ENCODE assay signal across 16 cellular contexts in genomic region chr11:131880279-131880678, GRCh38.
DNase-seq lines count a peak whose midpoint lies in the region; TF ChIP-seq lines count a peak whose summit lies in the region.
"Had no signal": no experiment of that assay in that cellular context is flagged by ENCODE, and none has a peak within 500 bp of the region (broad histone marks: within the 10 kb centered on the region; RNA-seq: fewer than 3 reads in every experiment).

No MANE protein-coding gene starts in this region.

- TF ChIP-seq CTCF in WERI-Rb-1 (IDR thresholded peaks at IDR 0.05; ENCODE audit: low read depth, low read length) (no peak), GM10248 (IDR thresholded peaks at IDR 0.05; ENCODE audit: control extremely low read depth, extremely low read depth, low read depth, missing control alignments) (no peak)

- H3K27ac ChIP-seq in WERI-Rb-1: no peak overlapping the region
- H3K27ac ChIP-seq: BLaER1, Peyer's patch had no signal

- no peaks in the 10 kb centered on the region for H3K9me3 ChIP-seq in WERI-Rb-1 (ENCODE audit: severe bottlenecking)
- H3K9me3 ChIP-seq: BLaER1, Peyer's patch had no signal

- no peaks in the 10 kb centered on the region for H3K27me3 ChIP-seq in WERI-Rb-1 (ENCODE audit: insufficient read depth, low read depth, severe bottlenecking)
- H3K27me3 ChIP-seq: BLaER1, Peyer's patch had no signal

- DNase-seq in ELF-1 (ENCODE audit: low read depth, low spot score): peak; percentile 46
- peak; percentile 76 for DNase-seq in NCI-H1417 treated with DMSO at 0.1 percent for 48 hours (lab: John Stamatoyannopoulos, UW)
- DNase-seq in WERI-Rb-1: peak; percentile 29
- peak; percentile 26 for DNase-seq in iPS-NIHi7 (ENCODE audit: extremely low spot score)
- DNase-seq in GM10248 (ENCODE audit: extremely low spot score): no peak
- no peak for DNase-seq in middle frontal gyrus (ENCODE audit: extremely low spot score, low spot score)
- DNase-seq in inferior parietal cortex (ENCODE audit: extremely low spot score): no peak
- DNase-seq: CD4-positive, alpha-beta memory T cell; DMS153; NCI-H187 treated with DMSO at 0.1 percent for 48 hours; NCI-H2171; NCI-H510A treated with DMSO at 0.1 percent for 48 hours; NK-92 treated with Interleukin-12 subunit alpha and Interleukin-12 subunit beta, amount 100 ng/mL, for 24 hours; Peyer's patch had no signal

- no peaks in the 10 kb centered on the region for H3K36me3 ChIP-seq in WERI-Rb-1
- H3K36me3 ChIP-seq: BLaER1, Peyer's patch had no signal

- CTCF ChIA-PET in GM10248 (lab: Yijun Ruan, JAX): interaction anchor here (1.3 kb wide), 1 partner anchor 9 kb away, joined by 3 read pairs; no protein-coding TSS in a partner anchor

- H3K4me3 ChIP-seq in WERI-Rb-1 (ENCODE audit: low read depth, low read length): no peak overlapping the region
- H3K4me3 ChIP-seq: BLaER1, K562, Peyer's patch had no signal

- POLR2A ChIA-PET in GM10248 (lab: Yijun Ruan, JAX): no interaction called here

Comparison
In these comparisons a context has a peak if more than half of its experiments do, and no peak if none do; other contexts are left out.
1. DNase-seq: peak in ELF-1 (single experiment), NCI-H1417 treated with DMSO at 0.1 percent for 48 hours (single experiment), WERI-Rb-1 (single experiment) and iPS-NIHi7 (single experiment); none in GM10248 (single experiment), middle frontal gyrus (single experiment) and inferior parietal cortex (single experiment).